Comparison of ENCODE assay signal across 18 cellular contexts in the genomic region with DNA sequence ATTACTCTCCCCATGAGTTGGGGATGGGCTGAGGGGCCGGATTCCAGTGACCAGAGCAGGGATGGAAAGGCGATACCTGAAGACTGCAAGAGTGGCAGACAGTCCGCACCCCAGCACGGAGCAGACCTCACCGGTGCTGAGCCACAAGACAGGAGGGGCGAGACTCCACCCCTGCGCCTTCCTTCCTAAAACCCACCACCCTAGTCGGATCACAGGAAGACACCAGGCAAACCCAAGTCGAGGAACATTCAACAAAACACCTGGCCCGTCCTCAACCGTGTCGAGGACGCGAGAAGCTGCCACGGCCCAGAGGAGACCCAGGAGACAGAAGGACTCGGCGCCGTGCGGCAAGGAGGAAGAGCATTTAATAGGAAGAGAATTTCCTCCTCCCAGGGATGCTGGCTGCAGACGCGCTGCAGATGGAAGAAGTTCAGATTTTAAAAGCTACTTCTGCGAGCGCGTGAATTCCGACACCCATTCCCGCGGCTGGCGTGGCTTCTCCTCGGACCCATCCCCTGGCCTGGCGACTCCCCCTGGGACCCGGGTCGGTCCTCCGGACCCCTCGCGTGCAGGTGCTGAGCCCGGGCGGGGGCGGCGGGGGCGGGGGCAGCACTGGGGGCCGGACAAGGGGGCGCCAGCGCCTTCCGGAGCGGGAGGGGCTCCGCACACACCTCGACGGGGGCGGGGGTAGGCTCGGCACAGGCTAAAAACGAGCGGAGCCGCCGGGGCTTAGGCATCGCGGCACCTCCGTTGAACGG. TPM values are rescaled to one million over a fixed set of nuclear protein-coding genes. Genes with fewer than 3 reads are reported as not detected.
DNase-seq lines count a peak whose midpoint lies in the region; ATAC-seq and TF ChIP-seq lines count a peak whose summit lies in the region.
"Had no signal": no experiment of that assay in that cellular context is flagged by ENCODE, and none has a peak within 500 bp of the region (broad histone marks: within the 10 kb centered on the region; RNA-seq: fewer than 3 reads in every experiment).

No MANE protein-coding gene starts in this region.

- H3K4me3 ChIP-seq in CD8-positive, alpha-beta T cell (ENCODE audit: low read depth, low read length): no peak overlapping the region
- peak overlapping the region; percentile 55 for H3K4me3 ChIP-seq in HUES48 (ENCODE audit: low read depth, low read length)
- H3K4me3 ChIP-seq: lung, right lobe of liver had no signal

- H3K27me3 ChIP-seq in CD8-positive, alpha-beta T cell (ENCODE audit: insufficient read depth, low read length): peaks cover 8% of the 10 kb centered on the region
- H3K27me3 ChIP-seq in HUES48 (ENCODE audit: control insufficient read depth, insufficient read depth, low read length): peaks cover 31% of the 10 kb centered on the region

- intact Hi-C loops in CD8-positive, alpha-beta T cell (cut with DNase I, micrococcal nuclease): no loop called here

- CTCF ChIA-PET in CD8-positive, alpha-beta T cell (lab: Charles Lee): no interaction called here

- no peaks in the 10 kb centered on the region for H3K36me3 Mint-ChIP-seq in CD8-positive, alpha-beta T cell
- H3K36me3 Mint-ChIP-seq in effector memory CD8-positive, alpha-beta T cell (ENCODE audit: insufficient read depth): no peaks in the 10 kb centered on the region
- no peaks in the 10 kb centered on the region for H3K36me3 Mint-ChIP-seq in natural killer cell treated with Interleukin-12 subunit alpha and Interleukin-12 subunit beta and Interleukin-15 and Interleukin-18, amount 100 ng/mL, for 72 hours

- no peak overlapping the region for H3K27ac Mint-ChIP-seq in CD8-positive, alpha-beta T cell
- no peak overlapping the region for H3K27ac Mint-ChIP-seq in effector memory CD8-positive, alpha-beta T cell
- H3K27ac Mint-ChIP-seq in natural killer cell treated with Interleukin-12 subunit alpha and Interleukin-12 subunit beta and Interleukin-15 and Interleukin-18, amount 100 ng/mL, for 72 hours: no peak overlapping the region
- H3K27ac Mint-ChIP-seq: activated T-helper 2 cell treated with anti-CD3 and anti-CD28 coated beads, Interferon-gamma antibody, Interleukin-2, Interleukin-4, amounts not matched to agents 10 μg/mL and 5 μg/mL and 100 μg/mL, durations not matched to agents 14 hours and 24 hours and 36 hours had no signal

- peaks cover 44% of the 10 kb centered on the region for H3K27me3 Mint-ChIP-seq in CD8-positive, alpha-beta T cell (ENCODE audit: low read depth)
- H3K27me3 Mint-ChIP-seq in effector memory CD8-positive, alpha-beta T cell: peaks cover 58 to 86% of the 10 kb centered on the region in 2 donors
- H3K27me3 Mint-ChIP-seq in natural killer cell treated with Interleukin-12 subunit alpha and Interleukin-12 subunit beta and Interleukin-15 and Interleukin-18, amount 100 ng/mL, for 72 hours: peaks cover 15 to 33% of the 10 kb centered on the region in 2 donors

- no peaks in the 10 kb centered on the region for H3K9me3 Mint-ChIP-seq in CD8-positive, alpha-beta T cell
- H3K9me3 Mint-ChIP-seq in effector memory CD8-positive, alpha-beta T cell: no peaks in the 10 kb centered on the region
- no peaks in the 10 kb centered on the region for H3K9me3 Mint-ChIP-seq in natural killer cell treated with Interleukin-12 subunit alpha and Interleukin-12 subunit beta and Interleukin-15 and Interleukin-18, amount 100 ng/mL, for 72 hours
- H3K9me3 Mint-ChIP-seq: activated T-helper 2 cell treated with anti-CD3 and anti-CD28 coated beads, Interferon-gamma antibody, Interleukin-2, Interleukin-4, amounts not matched to agents 10 μg/mL and 5 μg/mL and 100 μg/mL, durations not matched to agents 14 hours and 24 hours and 36 hours had no signal

- POLR2A ChIA-PET in CD8-positive, alpha-beta T cell (lab: Charles Lee): no interaction called here

- H3K27ac ChIP-seq in CD8-positive, alpha-beta T cell (ENCODE audit: low read depth, low read length): no peak overlapping the region
- no peak overlapping the region for H3K27ac ChIP-seq in HUES48 (ENCODE audit: low read depth, low read length)
- H3K27ac ChIP-seq: BLaER1 treated with 17β-estradiol and CSF1 and Interleukin-3, amounts not matched to agents 10 nM and 100 nM; brain microvascular endothelial cell; neutrophil; right lobe of liver had no signal

- H3K4me1 Mint-ChIP-seq in CD8-positive, alpha-beta T cell (ENCODE audit: low read depth): peaks cover 8% of the 10 kb centered on the region
- H3K4me1 Mint-ChIP-seq in effector memory CD8-positive, alpha-beta T cell (ENCODE audit: low read depth in 2 of 2): peaks cover 4 to 16% of the 10 kb centered on the region in 2 donors
- H3K4me1 Mint-ChIP-seq in natural killer cell treated with Interleukin-12 subunit alpha and Interleukin-12 subunit beta and Interleukin-15 and Interleukin-18, amount 100 ng/mL, for 72 hours (ENCODE audit: low read depth in 2 of 2): peaks cover 0 to 9% of the 10 kb centered on the region in 2 donors

- no peaks in the 10 kb centered on the region for H3K9me3 ChIP-seq in CD8-positive, alpha-beta T cell (ENCODE audit: low read length)
- H3K9me3 ChIP-seq in HUES48 (ENCODE audit: control insufficient read depth, insufficient read depth, low read length): no peaks in the 10 kb centered on the region
- H3K9me3 ChIP-seq: neutrophil, right lobe of liver had no signal

- no peak for ATAC-seq in CD8-positive, alpha-beta T cell
- ATAC-seq in effector memory CD8-positive, alpha-beta T cell (replicated peaks): no peak
- no peak for ATAC-seq in natural killer cell treated with Interleukin-12 subunit alpha and Interleukin-12 subunit beta and Interleukin-15 and Interleukin-18, amount 100 ng/mL, for 72 hours
- no peak for ATAC-seq in GM21381 (IDR thresholded peaks at IDR 0.05; ENCODE audit: unreplicated experiment)
- ATAC-seq: right lobe of liver, Right ventricle myocardium inferior had no signal

- H3K4me1 ChIP-seq in CD8-positive, alpha-beta T cell (ENCODE audit: insufficient read depth, low read length): no peaks in the 10 kb centered on the region
- peaks cover 11% of the 10 kb centered on the region; the same call in 1 of the 2 replicates for H3K4me1 ChIP-seq in HUES48 (ENCODE audit: control insufficient read depth, insufficient read depth, low read length)
- H3K4me1 ChIP-seq: right lobe of liver had no signal

- H3K9ac ChIP-seq in HUES48 (ENCODE audit: low read depth, low read length): no peak overlapping the region
- H3K9ac ChIP-seq: BLaER1 treated with 17β-estradiol and CSF1 and Interleukin-3, amounts not matched to agents 10 nM and 100 nM had no signal

- H3K4me3 Mint-ChIP-seq in CD8-positive, alpha-beta T cell: peak overlapping the region; percentile 37
- peak overlapping the region; percentile 20 to 75 for H3K4me3 Mint-ChIP-seq in effector memory CD8-positive, alpha-beta T cell
- H3K4me3 Mint-ChIP-seq in natural killer cell treated with Interleukin-12 subunit alpha and Interleukin-12 subunit beta and Interleukin-15 and Interleukin-18, amount 100 ng/mL, for 72 hours: peak overlapping the region; percentile 8

- peak in 1 of 7 experiments; percentile 15 for DNase-seq in CD8-positive, alpha-beta T cell
- no peak for DNase-seq in effector memory CD8-positive, alpha-beta T cell
- no peak for DNase-seq in natural killer cell treated with Interleukin-12 subunit alpha and Interleukin-12 subunit beta and Interleukin-15 and Interleukin-18, amount 100 ng/mL, for 72 hours (ENCODE audit: low spot score)
- no peak for DNase-seq in amygdala (lab: John Stamatoyannopoulos, UW)
- no peak for DNase-seq in GM03348 (ENCODE audit: low spot score)
- DNase-seq: brain microvascular endothelial cell; NCI-H1417 treated with DMSO at 0.1 percent for 48 hours; right lobe of liver; stimulated activated CD4-positive, alpha-beta T cell treated with anti-CD3 and anti-CD28 coated beads, Interleukin-2, amount 100 ng/mL, for 48 hours had no signal

- H3K36me3 ChIP-seq in CD8-positive, alpha-beta T cell (ENCODE audit: insufficient read depth, low read length): no peaks in the 10 kb centered on the region
- no peaks in the 10 kb centered on the region for H3K36me3 ChIP-seq in HUES48 (ENCODE audit: control insufficient read depth, insufficient read depth, low read length)
- H3K36me3 ChIP-seq: BLaER1 treated with 17β-estradiol and CSF1 and Interleukin-3, amounts not matched to agents 10 nM and 100 nM; brain microvascular endothelial cell; neutrophil; right lobe of liver had no signal

- TF ChIP-seq CTCF in CD8-positive, alpha-beta T cell (IDR thresholded peaks at IDR 0.05): no peak

RNA-seq across cellular contexts. Expression of a gene that starts 0.6 kb away (rescaled TPM):
- total RNA-seq in CD8-positive, alpha-beta T cell: not detected
- not detected for total RNA-seq in natural killer cell treated with Interleukin-12 subunit alpha and Interleukin-12 subunit beta and Interleukin-15 and Interleukin-18, amount 100 ng/mL, for 72 hours
- total RNA-seq: Daoy, right lobe of liver, Right ventricle myocardium inferior, urinary bladder had no signal

RNA-seq across cellular contexts. Expression of a gene that starts 8.2 kb away (rescaled TPM):
- total RNA-seq in CD8-positive, alpha-beta T cell: not detected
- total RNA-seq in natural killer cell treated with Interleukin-12 subunit alpha and Interleukin-12 subunit beta and Interleukin-15 and Interleukin-18, amount 100 ng/mL, for 72 hours: not detected
- total RNA-seq: activated T-helper 2 cell treated with anti-CD3 and anti-CD28 coated beads, Interferon-gamma antibody, Interleukin-2, Interleukin-4, amounts not matched to agents 10 μg/mL and 5 μg/mL and 100 μg/mL, durations not matched to agents 14 hours and 24 hours and 36 hours; Daoy; urinary bladder had no signal

RNA-seq across cellular contexts. Expression of a gene that starts 47.2 kb away (rescaled TPM):
- 10 to 100 TPM; 67.0 to 67.3 TPM for total RNA-seq in CD8-positive, alpha-beta T cell
- total RNA-seq in natural killer cell treated with Interleukin-12 subunit alpha and Interleukin-12 subunit beta and Interleukin-15 and Interleukin-18, amount 100 ng/mL, for 72 hours: 100 to 1,000 TPM; 202 to 211 TPM
